9 cellular contexts compared by ENCODE assay signal in the genomic region with DNA sequence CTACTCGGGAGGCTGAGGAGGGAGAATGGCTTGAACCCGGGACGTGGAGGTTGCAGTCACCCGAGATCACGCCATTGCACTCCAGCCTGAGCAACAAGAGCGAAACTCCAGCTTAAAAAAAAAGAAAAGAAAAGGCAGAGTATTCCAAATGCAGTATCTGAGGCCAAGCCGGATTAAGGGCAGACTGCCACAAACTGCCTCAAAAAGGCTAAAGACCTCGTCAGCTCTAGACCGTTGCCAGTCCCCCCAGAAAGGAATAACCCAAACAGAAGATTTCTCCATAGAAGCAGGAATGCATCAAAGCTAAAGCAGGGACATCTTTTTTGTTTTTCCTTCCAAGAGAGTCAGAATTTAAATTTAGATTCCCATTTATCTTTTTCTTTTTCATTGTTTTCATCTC.
DNase-seq lines count a peak whose midpoint lies in the region; ATAC-seq, FAIRE-seq and TF ChIP-seq lines count a peak whose summit lies in the region.
"Had no signal": no experiment of that assay in that cellular context is flagged by ENCODE, and none has a peak within 500 bp of the region (broad histone marks: within the 10 kb centered on the region; RNA-seq: fewer than 3 reads in every experiment).

No MANE protein-coding gene starts in this region.

- peaks cover 38% of the 10 kb centered on the region for H3K4me1 ChIP-seq in GM23248 (ENCODE audit: insufficient read depth)
- H3K4me1 ChIP-seq in esophagus muscularis mucosa, result peaks cover 20 to 91% (median 81%) of the 10 kb centered on the region in 4 donors
- peaks cover 28% of the 10 kb centered on the region for H3K4me1 ChIP-seq in lower lobe of right lung
- peaks cover 11 to 31% (median 24%) of the 10 kb centered on the region in 3 donors for H3K4me1 ChIP-seq in skeletal muscle tissue (ENCODE audit: control insufficient read depth in 3 of 3, insufficient read depth in 3 of 3, low read length in 3 of 3)

- 22 to 27% methylated on average over 9 of the region's 9 CpGs for WGBS in GM23248 (ENCODE audit: low coverage in 1 of 2, low lambda C conversion rate in 2 of 2, missing lambda C conversion rate in 2 of 2), 2 experiments
- WGBS in esophagus muscularis mucosa, result 25% methylated on average over 9 of the region's 9 CpGs

- H3K9ac ChIP-seq in GM23248, result peak overlapping the region; percentile 82
- no peak overlapping the region for H3K9ac ChIP-seq in skeletal muscle tissue (ENCODE audit: low read depth in 1 of 3, low read length in 3 of 3)

- H3K9me3 ChIP-seq in GM23248 (ENCODE audit: low read depth) (no peaks in the 10 kb centered on the region), esophagus muscularis mucosa (no peaks in the 10 kb centered on the region), lower lobe of right lung (no peaks in the 10 kb centered on the region), skeletal muscle tissue (ENCODE audit: control insufficient read depth in 3 of 3, low read length in 3 of 3) (no peaks in the 10 kb centered on the region)

- DNase-seq in GM23248 (peak; percentile 75), esophagus muscularis mucosa (ENCODE audit: extremely low spot score) (peak; percentile 93), lower lobe of right lung (no peak), GM19239 (ENCODE audit: insufficient read length, low spot score) (no peak)

- no peak overlapping the region for H2AFZ ChIP-seq in GM23248

- H3K27me3 ChIP-seq in GM23248 (replicated peaks; ENCODE audit: insufficient read depth) (no peaks in the 10 kb centered on the region), esophagus muscularis mucosa (no peaks in the 10 kb centered on the region), lower lobe of right lung (ENCODE audit: low read depth) (no peaks in the 10 kb centered on the region), skeletal muscle tissue (ENCODE audit: control insufficient read depth in 3 of 3, insufficient read depth in 3 of 3, low read length in 3 of 3) (no peaks in the 10 kb centered on the region)
- H3K27me3 ChIP-seq: dorsolateral prefrontal cortex had no signal

- peak overlapping the region; percentile 94 for H3K27ac ChIP-seq in GM23248
- peak overlapping the region; percentile 77 to 85 (median 80) for H3K27ac ChIP-seq in esophagus muscularis mucosa (replicated peaks in 1 of 4)
- H3K27ac ChIP-seq in lower lobe of right lung, result peak overlapping the region; percentile 62
- peak overlapping the region; percentile 67 for H3K27ac ChIP-seq in skeletal muscle tissue (ENCODE audit: low read depth, low read length)

- H3F3A ChIP-seq in GM23248 (ENCODE audit: insufficient read depth), result peaks cover 40% of the 10 kb centered on the region

- H3K79me2 ChIP-seq in GM23248 (ENCODE audit: insufficient read depth), result peaks cover 74% of the 10 kb centered on the region

- H3K4me2 ChIP-seq in GM23248 (ENCODE audit: unreplicated experiment), result peak overlapping the region; percentile 68

- intact Hi-C loops in esophagus muscularis mucosa (cut with DNase I) (loop anchor here (5.0 kb wide), 1 partner anchor 110 kb away; the partner anchor contains the start of gene WWTR1), lower lobe of right lung (cut with DNase I) (no loop called here)

- TF ChIP-seq POLR2A in esophagus muscularis mucosa (IDR thresholded peaks at IDR 0.05; ENCODE audit: low read depth), result no peak

- H3K36me3 ChIP-seq in GM23248 (ENCODE audit: low read depth) (0 out of 2 replicates have a peak, but pooled peaks cover 2% of the 10 kb centered on the region), esophagus muscularis mucosa (no peaks in the 10 kb centered on the region), lower lobe of right lung (peaks cover under 1% of the 10 kb centered on the region), skeletal muscle tissue (ENCODE audit: control insufficient read depth in 3 of 3, insufficient read depth in 3 of 3, low read length in 3 of 3) (no peaks in the 10 kb centered on the region)

- ATAC-seq in lower lobe of right lung (peak in 1 of 2 donors; percentile 28), HG02870 (IDR thresholded peaks at IDR 0.05; ENCODE audit: unreplicated experiment) (no peak), GM19467 (IDR thresholded peaks at IDR 0.05; ENCODE audit: unreplicated experiment) (no peak), HG02798 (IDR thresholded peaks at IDR 0.05; ENCODE audit: poor library complexity, unreplicated experiment) (no peak)

- no peak for FAIRE-seq in GM19239 (lab: Jason Lieb, UNC)

- TF ChIP-seq CTCF in esophagus muscularis mucosa (IDR thresholded peaks at IDR 0.05), result no peak
- TF ChIP-seq CTCF in lower lobe of right lung (IDR thresholded peaks at IDR 0.05), result no peak

- H3K4me3 ChIP-seq in GM23248 (peak overlapping the region; percentile 46), esophagus muscularis mucosa (peak overlapping the region; percentile 21 to 29 (median 22)), lower lobe of right lung (no peak overlapping the region), skeletal muscle tissue (ENCODE audit: low read length in 3 of 3) (no peak overlapping the region)
- H3K4me3 ChIP-seq: dorsolateral prefrontal cortex had no signal

- H3K9me2 ChIP-seq in GM23248 (ENCODE audit: insufficient read depth), result no peaks in the 10 kb centered on the region

- no peaks in the 10 kb centered on the region for H4K20me1 ChIP-seq in GM23248 (ENCODE audit: insufficient read depth)

- in situ Hi-C loops in GM23248 (cut with MboI), result no loop called here

- no peak for TF ChIP-seq EP300 in esophagus muscularis mucosa (IDR thresholded peaks at IDR 0.05)

Comparison
In these comparisons a context has a peak if more than half of its experiments do, and no peak if none do; other contexts are left out.
1. DNase-seq: peak in GM23248 (single experiment) and esophagus muscularis mucosa (single experiment); none in lower lobe of right lung (single experiment) and GM19239 (single experiment).
2. H3K4me3 ChIP-seq: peak in GM23248 (single experiment) and esophagus muscularis mucosa (4 of 4); none in lower lobe of right lung (single experiment) and skeletal muscle tissue (0 of 3).
3. Peak in every context shown above with its lines, with median percentiles within 50 percentile points of each other: H3K27ac ChIP-seq.